ENCODE assay signal across 10 cellular contexts in the genomic region with DNA sequence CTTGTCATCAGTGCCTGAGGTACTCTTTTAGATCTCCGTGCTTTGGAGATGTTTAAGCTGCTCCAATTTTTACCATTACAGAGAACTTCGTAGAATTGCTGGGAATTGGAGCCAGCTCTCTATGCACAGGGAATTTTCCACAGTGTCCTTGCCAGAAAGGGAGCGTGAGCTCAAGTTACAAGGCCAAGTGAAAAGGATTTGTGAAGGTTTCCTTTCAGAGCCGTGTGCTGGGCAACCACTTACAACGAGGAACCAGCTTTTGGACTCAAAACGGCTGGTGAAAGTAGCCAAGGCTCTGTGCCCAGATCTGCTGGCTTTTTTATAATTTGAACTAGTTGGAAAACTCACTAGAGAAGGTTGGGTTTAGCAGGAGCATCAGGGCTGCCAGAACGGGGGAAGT.
DNase-seq lines count a peak whose midpoint lies in the region; ATAC-seq and TF ChIP-seq lines count a peak whose summit lies in the region.
"Had no signal": no experiment of that assay in that cellular context is flagged by ENCODE, and none has a peak within 500 bp of the region (broad histone marks: within the 10 kb centered on the region; RNA-seq: fewer than 3 reads in every experiment).

No MANE protein-coding gene starts in this region.

- H3K27ac Mint-ChIP-seq in progenitor cell of endocrine pancreas, result no peak overlapping the region

- no peaks in the 10 kb centered on the region for H3K27me3 Mint-ChIP-seq in progenitor cell of endocrine pancreas

- DNase-seq in Ammon's horn (ENCODE audit: low spot score) (peak; percentile 75), adipocyte (ENCODE audit: low read depth) (peak; percentile 86), left cardiac atrium (no peak), posterior cingulate gyrus (peak in 6 of 10 donors; percentile 21 to 76 (median 40)), progenitor cell of endocrine pancreas (ENCODE audit: low spot score, unreplicated experiment) (no peak), AML-193 (lab: John Stamatoyannopoulos, UW) (no peak)
- no peak for DNase-seq in activated CD4-positive, CD25-positive, alpha-beta regulatory T cell (lab: John Stamatoyannopoulos, UW)
- DNase-seq: COR-L47, NCI-H2081 treated with DMSO at 0.1 percent for 48 hours had no signal

- peaks cover 6% of the 10 kb centered on the region for H3K9me3 ChIP-seq in adipocyte (ENCODE audit: control insufficient read depth, low read length)

- H3K4me1 Mint-ChIP-seq in progenitor cell of endocrine pancreas (ENCODE audit: low read depth), result peaks cover 24% of the 10 kb centered on the region

- no peak overlapping the region for H3K4me3 Mint-ChIP-seq in progenitor cell of endocrine pancreas (ENCODE audit: low read depth)

- TF ChIP-seq CTCF in progenitor cell of endocrine pancreas (IDR thresholded peaks at IDR 0.05; ENCODE audit: unreplicated experiment), result no peak

- no peaks in the 10 kb centered on the region for H3K27me3 ChIP-seq in adipocyte (replicated peaks; ENCODE audit: control insufficient read depth, insufficient read depth, low read length)

- no peaks in the 10 kb centered on the region for H3K36me3 Mint-ChIP-seq in progenitor cell of endocrine pancreas (ENCODE audit: insufficient read depth)

- H3K9me3 Mint-ChIP-seq in progenitor cell of endocrine pancreas (ENCODE audit: low read depth), result no peaks in the 10 kb centered on the region

- H3K36me3 ChIP-seq in adipocyte (ENCODE audit: control insufficient read depth, insufficient read depth, low read length, severe bottlenecking), result no peaks in the 10 kb centered on the region

- ATAC-seq in left cardiac atrium, result peak; percentile 13 to 45
- ATAC-seq in GM18502 (IDR thresholded peaks at IDR 0.05; ENCODE audit: poor library complexity, unreplicated experiment), result no peak

- no peak overlapping the region for H3K9ac ChIP-seq in adipocyte (ENCODE audit: low read length)

- H3K4me3 ChIP-seq in adipocyte (ENCODE audit: low read length), result peak overlapping the region; percentile 39

- intact Hi-C loops in left cardiac atrium (cut with DNase I), result no loop called here
- intact Hi-C loops in posterior cingulate gyrus (cut with DNase I), result no loop called here

- H3K4me1 ChIP-seq in adipocyte (ENCODE audit: control insufficient read depth, insufficient read depth, low read length), result peaks cover 46% of the 10 kb centered on the region

Comparison
In these comparisons a context has a peak if more than half of its experiments do, and no peak if none do; other contexts are left out.
1. DNase-seq: peak in Ammon's horn (single experiment), adipocyte (single experiment) and posterior cingulate gyrus (6 of 10); none in left cardiac atrium (single experiment), progenitor cell of endocrine pancreas (single experiment), activated CD4-positive, CD25-positive, alpha-beta regulatory T cell (0 of 4) and AML-193 (0 of 2).